Comparison of ENCODE assay signal across 8 cellular contexts in the genomic region with DNA sequence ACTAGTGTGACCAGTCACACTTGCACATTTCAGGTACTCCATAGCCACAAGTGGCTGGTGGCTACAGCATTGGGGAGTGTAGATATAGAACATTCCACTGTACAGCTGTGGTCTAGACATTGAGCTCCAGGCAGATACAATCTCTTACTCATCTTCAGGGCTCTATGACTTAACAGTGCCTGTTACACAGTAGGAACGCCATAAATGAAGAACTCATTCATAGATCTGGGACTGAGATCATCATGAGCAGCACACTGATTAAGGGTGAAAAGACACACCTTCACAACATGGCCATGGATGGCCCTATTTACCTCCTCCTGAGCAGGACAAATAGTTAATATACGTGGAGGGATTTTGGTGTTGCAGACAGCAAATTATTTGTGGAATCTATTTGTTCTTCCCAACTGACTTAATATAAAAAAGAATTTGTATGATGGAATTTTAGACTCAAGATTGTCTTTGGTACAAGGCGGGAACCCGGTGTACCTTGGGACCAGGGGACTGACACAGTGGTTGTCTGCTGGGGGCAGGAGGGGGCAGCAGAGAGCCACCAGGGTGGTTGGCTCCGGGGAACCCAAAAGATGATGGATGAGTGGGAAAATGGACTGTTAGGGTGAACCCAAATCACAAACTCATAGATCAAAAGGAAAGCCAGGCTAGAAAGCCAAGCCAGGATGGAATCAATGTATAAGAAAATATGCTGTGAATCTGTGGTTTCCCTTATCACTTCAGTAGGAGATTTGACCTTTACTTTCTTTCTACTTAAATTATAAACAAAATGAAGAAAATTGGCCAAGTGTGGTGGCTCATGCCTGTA. TPM values are rescaled to one million over a fixed set of nuclear protein-coding genes. Genes with fewer than 3 reads are reported as not detected.
DNase-seq lines count a peak whose midpoint lies in the region; ATAC-seq, FAIRE-seq and TF ChIP-seq lines count a peak whose summit lies in the region.

No MANE protein-coding gene starts in this region.

- intact Hi-C loops in activated T-helper 1 cell treated with anti-CD3 and anti-CD28 coated beads, Interleukin-12 subunit alpha, Interleukin-12 subunit beta, Interleukin-2, Interleukin-4 antibody, amounts not matched to agents 30 ng/mL and 10 ng/mL and 1 ng/mL, durations not matched to agents 14 hours and 24 hours and 36 hours (cut with micrococcal nuclease) = loop anchor here (1.0 to 5.0 kb wide), 7 partner anchors 35 to 590 kb away; a partner anchor contains a TSS

- H3K27ac Mint-ChIP-seq in activated T-helper 1 cell treated with anti-CD3 and anti-CD28 coated beads, Interleukin-12 subunit alpha, Interleukin-12 subunit beta, Interleukin-2, Interleukin-4 antibody, amounts not matched to agents 30 ng/mL and 10 ng/mL and 1 ng/mL, durations not matched to agents 14 hours and 24 hours and 36 hours = no peak overlapping the region
- H3K27ac Mint-ChIP-seq in progenitor cell of endocrine pancreas = no peak overlapping the region

- peak; percentile 24 for FAIRE-seq in RCC 7860 (lab: Jason Lieb, UNC)

- H3K4me1 Mint-ChIP-seq in activated T-helper 1 cell treated with anti-CD3 and anti-CD28 coated beads, Interleukin-12 subunit alpha, Interleukin-12 subunit beta, Interleukin-2, Interleukin-4 antibody, amounts not matched to agents 30 ng/mL and 10 ng/mL and 1 ng/mL, durations not matched to agents 14 hours and 24 hours and 36 hours (ENCODE audit: low read depth) = peaks cover 11% of the 10 kb centered on the region
- H3K4me1 Mint-ChIP-seq in progenitor cell of endocrine pancreas (ENCODE audit: low read depth) = peaks cover 2% of the 10 kb centered on the region

- H3K4me3 Mint-ChIP-seq in activated T-helper 1 cell treated with anti-CD3 and anti-CD28 coated beads, Interleukin-12 subunit alpha, Interleukin-12 subunit beta, Interleukin-2, Interleukin-4 antibody, amounts not matched to agents 30 ng/mL and 10 ng/mL and 1 ng/mL, durations not matched to agents 14 hours and 24 hours and 36 hours = no peak overlapping the region
- H3K4me3 Mint-ChIP-seq in progenitor cell of endocrine pancreas (ENCODE audit: low read depth) = no peak overlapping the region

- peak; percentile 76 for TF ChIP-seq CTCF in progenitor cell of endocrine pancreas (IDR thresholded peaks at IDR 0.05; ENCODE audit: unreplicated experiment)

- peak; percentile 73 for ATAC-seq in HG03520 (IDR thresholded peaks at IDR 0.05; ENCODE audit: unreplicated experiment)
- no peak for ATAC-seq in GM18498 (IDR thresholded peaks at IDR 0.05; ENCODE audit: unreplicated experiment)
- no peak for ATAC-seq in HG02870 (IDR thresholded peaks at IDR 0.05; ENCODE audit: unreplicated experiment)

- H3K27me3 Mint-ChIP-seq in activated T-helper 1 cell treated with anti-CD3 and anti-CD28 coated beads, Interleukin-12 subunit alpha, Interleukin-12 subunit beta, Interleukin-2, Interleukin-4 antibody, amounts not matched to agents 30 ng/mL and 10 ng/mL and 1 ng/mL, durations not matched to agents 14 hours and 24 hours and 36 hours (ENCODE audit: insufficient read depth) = peaks cover 8% of the 10 kb centered on the region
- no peaks in the 10 kb centered on the region for H3K27me3 Mint-ChIP-seq in progenitor cell of endocrine pancreas

- H3K9me3 Mint-ChIP-seq in activated T-helper 1 cell treated with anti-CD3 and anti-CD28 coated beads, Interleukin-12 subunit alpha, Interleukin-12 subunit beta, Interleukin-2, Interleukin-4 antibody, amounts not matched to agents 30 ng/mL and 10 ng/mL and 1 ng/mL, durations not matched to agents 14 hours and 24 hours and 36 hours = peaks cover 5% of the 10 kb centered on the region
- H3K9me3 Mint-ChIP-seq in progenitor cell of endocrine pancreas (ENCODE audit: low read depth) = peaks cover 17% of the 10 kb centered on the region

- no peaks in the 10 kb centered on the region for H3K36me3 Mint-ChIP-seq in activated T-helper 1 cell treated with anti-CD3 and anti-CD28 coated beads, Interleukin-12 subunit alpha, Interleukin-12 subunit beta, Interleukin-2, Interleukin-4 antibody, amounts not matched to agents 30 ng/mL and 10 ng/mL and 1 ng/mL, durations not matched to agents 14 hours and 24 hours and 36 hours (ENCODE audit: low read depth)
- H3K36me3 Mint-ChIP-seq in progenitor cell of endocrine pancreas (ENCODE audit: insufficient read depth) = peaks cover 1% of the 10 kb centered on the region

- DNase-seq in ELF-1 (ENCODE audit: low read depth, low spot score) (peak; percentile 65), RCC 7860 (ENCODE audit: low spot score) (peak; percentile 65), foreskin melanocyte (peak; percentile 44), progenitor cell of endocrine pancreas (ENCODE audit: low spot score, unreplicated experiment) (no peak)
- DNase-seq in activated T-helper 1 cell treated with anti-CD3 and anti-CD28 coated beads, Interleukin-12 subunit alpha, Interleukin-12 subunit beta, Interleukin-2, Interleukin-4 antibody, amounts not matched to agents 30 ng/mL and 10 ng/mL and 1 ng/mL, durations not matched to agents 14 hours and 24 hours and 36 hours (ENCODE audit: low spot score) = peak; percentile 6

RNA-seq across cellular contexts. Expression of a gene that starts 24.3 kb away (rescaled TPM):
- not detected in 2 replicates for total RNA-seq in activated T-helper 1 cell treated with anti-CD3 and anti-CD28 coated beads, Interleukin-12 subunit alpha, Interleukin-12 subunit beta, Interleukin-2, Interleukin-4 antibody, amounts not matched to agents 30 ng/mL and 10 ng/mL and 1 ng/mL, durations not matched to agents 14 hours and 24 hours and 36 hours
- total RNA-seq in progenitor cell of endocrine pancreas = 85.0 and 107 TPM in 2 replicates

RNA-seq across cellular contexts. Expression of a gene that starts 34.7 kb away (rescaled TPM):
- total RNA-seq in activated T-helper 1 cell treated with anti-CD3 and anti-CD28 coated beads, Interleukin-12 subunit alpha, Interleukin-12 subunit beta, Interleukin-2, Interleukin-4 antibody, amounts not matched to agents 30 ng/mL and 10 ng/mL and 1 ng/mL, durations not matched to agents 14 hours and 24 hours and 36 hours = not detected in 2 replicates
- not detected in 2 replicates for total RNA-seq in progenitor cell of endocrine pancreas

RNA-seq across cellular contexts. Expression of a gene that starts 37.2 kb away (rescaled TPM):
- 47.4 and 55.0 TPM in 2 replicates for total RNA-seq in activated T-helper 1 cell treated with anti-CD3 and anti-CD28 coated beads, Interleukin-12 subunit alpha, Interleukin-12 subunit beta, Interleukin-2, Interleukin-4 antibody, amounts not matched to agents 30 ng/mL and 10 ng/mL and 1 ng/mL, durations not matched to agents 14 hours and 24 hours and 36 hours
- total RNA-seq in progenitor cell of endocrine pancreas = 26.7 and 29.2 TPM in 2 replicates

RNA-seq across cellular contexts. Expression of a gene that starts 50.6 kb away (rescaled TPM):
- not detected in 2 replicates for total RNA-seq in activated T-helper 1 cell treated with anti-CD3 and anti-CD28 coated beads, Interleukin-12 subunit alpha, Interleukin-12 subunit beta, Interleukin-2, Interleukin-4 antibody, amounts not matched to agents 30 ng/mL and 10 ng/mL and 1 ng/mL, durations not matched to agents 14 hours and 24 hours and 36 hours
- 4.9 and 5.1 TPM in 2 replicates for total RNA-seq in progenitor cell of endocrine pancreas

Comparison
In these comparisons a context has a peak if more than half of its experiments do, and no peak if none do; other contexts are left out.
1. RNA of a gene that starts 24.3 kb away (total RNA-seq): 85.0 to 107 TPM in progenitor cell of endocrine pancreas; not detected in activated T-helper 1 cell treated with anti-CD3 and anti-CD28 coated beads, Interleukin-12 subunit alpha, Interleukin-12 subunit beta, Interleukin-2, Interleukin-4 antibody, amounts not matched to agents 30 ng/mL and 10 ng/mL and 1 ng/mL, durations not matched to agents 14 hours and 24 hours and 36 hours; every median in the first group is over 10 times any median in the second.